ENCODE assay signal across 21 cellular contexts in genomic region chr7:128068785-128069184, GRCh38. TPM values are rescaled to one million over a fixed set of nuclear protein-coding genes. Genes with fewer than 3 reads are reported as not detected.
DNase-seq lines count a peak whose midpoint lies in the region; ATAC-seq and TF ChIP-seq lines count a peak whose summit lies in the region.
"Had no signal": no experiment of that assay in that cellular context is flagged by ENCODE, and none has a peak within 500 bp of the region (broad histone marks: within the 10 kb centered on the region; RNA-seq: fewer than 3 reads in every experiment).

No MANE protein-coding gene starts in this region.

- H3K27ac Mint-ChIP-seq in WTC11: 0 out of 2 replicates have a peak overlapping the region, but pooled peaks have one; percentile 37
- H3K27ac Mint-ChIP-seq in neural progenitor cell: peak overlapping the region; percentile 39
- H3K27ac Mint-ChIP-seq: CD4-positive, CD25-positive, alpha-beta regulatory T cell; CD8-positive, alpha-beta T cell had no signal

- intact Hi-C loops in left ventricle myocardium superior (cut with micrococcal nuclease) (no loop called here), tibial artery (cut with DNase I; ENCODE audit: low total_unique reads) (no loop called here)

- CTCF ChIA-PET in WTC11 (lab: Charles Lee): interaction anchor here (1.4 kb wide), 1 partner anchor 33 kb away, joined by 4 read pairs; no protein-coding TSS in a partner anchor

- H3K79me2 ChIP-seq in neural progenitor cell (ENCODE audit: low read depth): no peaks in the 10 kb centered on the region

- H3K36me3 Mint-ChIP-seq in WTC11 (no peaks in the 10 kb centered on the region), neural progenitor cell (peaks cover 3% of the 10 kb centered on the region)

- H3K9me3 ChIP-seq in BLaER1 (no peaks in the 10 kb centered on the region), neural progenitor cell (ENCODE audit: low read depth) (no peaks in the 10 kb centered on the region), tibial artery (no peaks in the 10 kb centered on the region)
- H3K9me3 ChIP-seq: A549, BE2C, Caco-2 had no signal

- H3K9ac ChIP-seq in BLaER1: no peak overlapping the region
- no peak overlapping the region for H3K9ac ChIP-seq in neural progenitor cell

- H3K4me3 Mint-ChIP-seq in WTC11 (no peak overlapping the region), neural progenitor cell (no peak overlapping the region)
- H3K4me3 Mint-ChIP-seq: CD4-positive, CD25-positive, alpha-beta regulatory T cell; CD8-positive, alpha-beta T cell had no signal

- DNase-seq in GM13976 (ENCODE audit: low spot score): peak; percentile 8
- no peak for DNase-seq in WTC11 (ENCODE audit: low spot score)
- no peak for DNase-seq in neural progenitor cell (ENCODE audit: low spot score)
- no peak for DNase-seq in left ventricle myocardium superior
- DNase-seq in tibial artery: no peak
- no peak for DNase-seq in activated gamma-delta T cell (lab: John Stamatoyannopoulos, UW)
- DNase-seq: 8988T; ACHN; BE2C; Caco-2; CD4-positive, CD25-positive, alpha-beta regulatory T cell; CD8-positive, alpha-beta T cell; DMS79; EL; GDM1; GOT3; HCEC 1CT had no signal

- H3K4me1 Mint-ChIP-seq in WTC11 (peaks cover 7% of the 10 kb centered on the region; the same call in 1 of the 2 replicates), neural progenitor cell (peaks cover 15% of the 10 kb centered on the region)

- no peaks in the 10 kb centered on the region for H3K27me3 Mint-ChIP-seq in WTC11 (ENCODE audit: low read depth)
- peaks cover 2% of the 10 kb centered on the region for H3K27me3 Mint-ChIP-seq in neural progenitor cell (ENCODE audit: insufficient read depth, low read depth)
- H3K27me3 Mint-ChIP-seq: CD4-positive, CD25-positive, alpha-beta regulatory T cell had no signal

- H3K27me3 ChIP-seq in BLaER1 (no peaks in the 10 kb centered on the region), neural progenitor cell (no peaks in the 10 kb centered on the region), tibial artery (no peaks in the 10 kb centered on the region)
- H3K27me3 ChIP-seq: BE2C had no signal

- in situ Hi-C loops in GM13976 (cut with MboI; ENCODE audit: low sequenced_read_pairs, unreplicated experiment): no loop called here

- H3K27ac ChIP-seq in BLaER1: peak overlapping the region; percentile 37; the same call in 1 of the 2 replicates
- H3K27ac ChIP-seq in neural progenitor cell: no peak overlapping the region
- no peak overlapping the region for H3K27ac ChIP-seq in tibial artery
- H3K27ac ChIP-seq: A549, C4-2B had no signal

- H4K20me1 ChIP-seq in BLaER1: peaks cover 23% of the 10 kb centered on the region; the same call in 1 of the 2 replicates
- peaks cover 13% of the 10 kb centered on the region for H4K20me1 ChIP-seq in neural progenitor cell (ENCODE audit: low read depth)

- H3K4me2 ChIP-seq in BLaER1 (peak overlapping the region; percentile 61; the same call in 1 of the 2 replicates), neural progenitor cell (no peak overlapping the region)
- H3K4me2 ChIP-seq: A549 had no signal

- no peak for ATAC-seq in WTC11
- no peak for ATAC-seq in left ventricle myocardium superior
- ATAC-seq: A549; CD8-positive, alpha-beta T cell; GM12878 had no signal

- TF ChIP-seq CTCF in GM13976 (IDR thresholded peaks at IDR 0.05; ENCODE audit: borderline replicate concordance, control extremely low read depth, extremely low read depth, insufficient read depth, missing control alignments) (no peak), WTC11 (IDR thresholded peaks at IDR 0.05) (no peak), neural progenitor cell (IDR thresholded peaks at IDR 0.05) (no peak), tibial artery (IDR thresholded peaks at IDR 0.05) (no peak)

- POLR2A ChIA-PET in WTC11 (lab: Charles Lee): interaction anchor here (1.2 kb wide), 1 partner anchor 17 kb away, joined by 4 read pairs; no protein-coding TSS in a partner anchor

- peaks cover 39% of the 10 kb centered on the region for H3K4me1 ChIP-seq in BLaER1
- H3K4me1 ChIP-seq in neural progenitor cell: no peaks in the 10 kb centered on the region
- H3K4me1 ChIP-seq in tibial artery: no peaks in the 10 kb centered on the region
- H3K4me1 ChIP-seq: A549, BE2C, Caco-2 had no signal

- no peak overlapping the region for H2AFZ ChIP-seq in neural progenitor cell (replicated peaks)

- H3K9me3 Mint-ChIP-seq in WTC11: no peaks in the 10 kb centered on the region
- H3K9me3 Mint-ChIP-seq in neural progenitor cell: no peaks in the 10 kb centered on the region
- H3K9me3 Mint-ChIP-seq: CD4-positive, CD25-positive, alpha-beta regulatory T cell; CD8-positive, alpha-beta T cell had no signal

- H3K36me3 ChIP-seq in BLaER1 (peaks cover 30% of the 10 kb centered on the region), neural progenitor cell (no peaks in the 10 kb centered on the region), tibial artery (peaks cover 0 to 20% (median under 1%) of the 10 kb centered on the region in 3 donors)
- H3K36me3 ChIP-seq: BE2C had no signal

- H3K4me3 ChIP-seq in BLaER1 (no peak overlapping the region), neural progenitor cell (no peak overlapping the region), tibial artery (no peak overlapping the region)
- H3K4me3 ChIP-seq: A549, GM12878 had no signal

- peaks cover 3% of the 10 kb centered on the region for H3F3A ChIP-seq in neural progenitor cell (ENCODE audit: low read depth)

TF ChIP-seq in WTC11, 78 proteins besides CTCF, POLR2A, EP300 and RAD21:
- no peak for TF ChIP-seq JUN (CRISPR knock-in tag; IDR thresholded peaks at IDR 0.05)
- TF ChIP-seq ZNF138 (CRISPR knock-in tag; conservative IDR thresholded peaks at IDR 0.05): no peak
- no peak for TF ChIP-seq NR3C1 (CRISPR knock-in tag; conservative IDR thresholded peaks at IDR 0.05; ENCODE audit: low read depth)
- TF ChIP-seq MLX (CRISPR knock-in tag; IDR thresholded peaks at IDR 0.05): no peak
- TF ChIP-seq MAX (CRISPR knock-in tag; IDR thresholded peaks at IDR 0.05): no peak
- TF ChIP-seq ZBTB21 (CRISPR knock-in tag; IDR thresholded peaks at IDR 0.05; ENCODE audit: borderline replicate concordance): no peak
- no peak for TF ChIP-seq GABPB1 (CRISPR knock-in tag; IDR thresholded peaks at IDR 0.05)

RNA-seq across cellular contexts. Expression of gene LRRC4, which starts 37.5 kb away (rescaled TPM):
- total RNA-seq in WTC11 (2021) (7.8 to 14.9 TPM (median 9.9 TPM) in 3 replicates), neural progenitor cell (ENCODE audit: low replicate concordance) (19.8 and 26.9 TPM in 2 replicates), left ventricle myocardium superior (3.3 TPM)
- total RNA-seq: Caco-2; CD4-positive, CD25-positive, alpha-beta regulatory T cell had no signal
